25 cellular contexts compared by ENCODE assay signal in genomic region chr13:64428196-64428595, GRCh38.
DNase-seq lines count a peak whose midpoint lies in the region; ATAC-seq and TF ChIP-seq lines count a peak whose summit lies in the region.
"Had no signal": no experiment of that assay in that cellular context is flagged by ENCODE, and none has a peak within 500 bp of the region (broad histone marks: within the 10 kb centered on the region; RNA-seq: fewer than 3 reads in every experiment).

No MANE protein-coding gene starts in this region.

- no peak overlapping the region for H3K27ac Mint-ChIP-seq in activated CD8-positive, alpha-beta T cell treated with anti-CD3 and anti-CD28 coated beads for 36 hours
- no peak overlapping the region for H3K27ac Mint-ChIP-seq in activated CD4-positive, alpha-beta memory T cell treated with anti-CD3 and anti-CD28 coated beads, Interleukin-2, amount 10 ng/mL, durations not matched to agents 7 days and 5 days
- H3K27ac Mint-ChIP-seq: CD14-positive monocyte; endodermal cell; mesothelial cell of epicardium; natural killer cell treated with Interleukin-12 subunit alpha and Interleukin-12 subunit beta and Interleukin-15 and Interleukin-18, amount 100 ng/mL, for 72 hours had no signal

- CTCF ChIA-PET in activated CD8-positive, alpha-beta T cell treated with anti-CD3 and anti-CD28 coated beads for 36 hours (lab: Charles Lee) = no interaction called here
- CTCF ChIA-PET in activated CD4-positive, alpha-beta memory T cell treated with anti-CD3 and anti-CD28 coated beads, Interleukin-2, amount 10 ng/mL, durations not matched to agents 7 days and 5 days (lab: Charles Lee) = no interaction called here

- POLR2A ChIA-PET in activated CD8-positive, alpha-beta T cell treated with anti-CD3 and anti-CD28 coated beads for 36 hours (lab: Charles Lee) = no interaction called here
- POLR2A ChIA-PET in activated CD4-positive, alpha-beta memory T cell treated with anti-CD3 and anti-CD28 coated beads, Interleukin-2, amount 10 ng/mL, durations not matched to agents 7 days and 5 days (lab: Charles Lee) = no interaction called here

- no peaks in the 10 kb centered on the region for H3K36me3 Mint-ChIP-seq in activated CD8-positive, alpha-beta T cell treated with anti-CD3 and anti-CD28 coated beads for 36 hours (ENCODE audit: low read depth)
- H3K36me3 Mint-ChIP-seq in activated CD4-positive, alpha-beta memory T cell treated with anti-CD3 and anti-CD28 coated beads, Interleukin-2, amount 10 ng/mL, durations not matched to agents 7 days and 5 days (ENCODE audit: low read depth) = no peaks in the 10 kb centered on the region
- H3K36me3 Mint-ChIP-seq: CD14-positive monocyte; mesothelial cell of epicardium; natural killer cell treated with Interleukin-12 subunit alpha and Interleukin-12 subunit beta and Interleukin-15 and Interleukin-18, amount 100 ng/mL, for 72 hours had no signal

- intact Hi-C loops in activated CD8-positive, alpha-beta T cell treated with anti-CD3 and anti-CD28 coated beads for 36 hours (cut with micrococcal nuclease) = no loop called here

- TF ChIP-seq CTCF in activated CD8-positive, alpha-beta T cell treated with anti-CD3 and anti-CD28 coated beads for 36 hours (IDR thresholded peaks at IDR 0.05) = no peak

- H3K27me3 Mint-ChIP-seq in activated CD8-positive, alpha-beta T cell treated with anti-CD3 and anti-CD28 coated beads for 36 hours = no peaks in the 10 kb centered on the region
- no peaks in the 10 kb centered on the region for H3K27me3 Mint-ChIP-seq in activated CD4-positive, alpha-beta memory T cell treated with anti-CD3 and anti-CD28 coated beads, Interleukin-2, amount 10 ng/mL, durations not matched to agents 7 days and 5 days
- H3K27me3 Mint-ChIP-seq: natural killer cell treated with Interleukin-12 subunit alpha and Interleukin-12 subunit beta and Interleukin-15 and Interleukin-18, amount 100 ng/mL, for 72 hours had no signal

- H3K4me1 Mint-ChIP-seq in activated CD8-positive, alpha-beta T cell treated with anti-CD3 and anti-CD28 coated beads for 36 hours (ENCODE audit: low read depth) = no peaks in the 10 kb centered on the region
- H3K4me1 Mint-ChIP-seq in activated CD4-positive, alpha-beta memory T cell treated with anti-CD3 and anti-CD28 coated beads, Interleukin-2, amount 10 ng/mL, durations not matched to agents 7 days and 5 days = no peaks in the 10 kb centered on the region
- H3K4me1 Mint-ChIP-seq: CD14-positive monocyte, endodermal cell had no signal

- H3K9me3 Mint-ChIP-seq in activated CD8-positive, alpha-beta T cell treated with anti-CD3 and anti-CD28 coated beads for 36 hours = peaks cover 9% of the 10 kb centered on the region
- no peaks in the 10 kb centered on the region for H3K9me3 Mint-ChIP-seq in activated CD4-positive, alpha-beta memory T cell treated with anti-CD3 and anti-CD28 coated beads, Interleukin-2, amount 10 ng/mL, durations not matched to agents 7 days and 5 days
- H3K9me3 Mint-ChIP-seq: endodermal cell; mesothelial cell of epicardium; natural killer cell treated with Interleukin-12 subunit alpha and Interleukin-12 subunit beta and Interleukin-15 and Interleukin-18, amount 100 ng/mL, for 72 hours had no signal

- peak; percentile 80 for DNase-seq in EH (ENCODE audit: low read depth)
- DNase-seq in HT1080 (ENCODE audit: low read depth) = peak; percentile 7
- DNase-seq in brain pericyte (ENCODE audit: low read depth, low spot score) = peak; percentile 60
- peak; percentile 7 for DNase-seq in iris pigment epithelial cell (ENCODE audit: low read depth)
- no peak for DNase-seq in activated CD8-positive, alpha-beta T cell treated with anti-CD3 and anti-CD28 coated beads for 36 hours
- DNase-seq in T-helper 9 cell = no peak
- DNase-seq in activated CD4-positive, alpha-beta memory T cell treated with anti-CD3 and anti-CD28 coated beads, Interleukin-2, amount 10 ng/mL, durations not matched to agents 7 days and 5 days = no peak
- DNase-seq in hippocampal formation (lab: John Stamatoyannopoulos, UW) = no peak
- DNase-seq: ACHN; activated naive CD4-positive, alpha-beta T cell treated with Interleukin-2 at 50 U/mL for 16 hours; activated T-cell treated with anti-CD3 and anti-CD28 coated beads, Interleukin-2, amount 50 U/mL, for 48 hours; amygdala; cortex of kidney; endodermal cell; GM23248; heart right ventricle; left lung; NCI-H1048; NCI-H187; NCI-H526 treated with DMSO at 0.1 percent for 48 hours; right cardiac atrium; stimulated activated naive CD8-positive, alpha-beta T cell treated with anti-CD3 and anti-CD28 coated beads, Interleukin-15, Interleukin-2, amounts not matched to agents 100 U/mL and 50 U/mL, for 24 hours had no signal

- no peak overlapping the region for H3K4me3 Mint-ChIP-seq in activated CD8-positive, alpha-beta T cell treated with anti-CD3 and anti-CD28 coated beads for 36 hours
- H3K4me3 Mint-ChIP-seq in activated CD4-positive, alpha-beta memory T cell treated with anti-CD3 and anti-CD28 coated beads, Interleukin-2, amount 10 ng/mL, durations not matched to agents 7 days and 5 days = no peak overlapping the region
- H3K4me3 Mint-ChIP-seq: CD14-positive monocyte; endodermal cell; mesothelial cell of epicardium; natural killer cell treated with Interleukin-12 subunit alpha and Interleukin-12 subunit beta and Interleukin-15 and Interleukin-18, amount 100 ng/mL, for 72 hours had no signal

- ATAC-seq in activated CD8-positive, alpha-beta T cell treated with anti-CD3 and anti-CD28 coated beads for 36 hours = no peak
- ATAC-seq: heart right ventricle; left lung; natural killer cell treated with Interleukin-12 subunit alpha and Interleukin-12 subunit beta and Interleukin-15 and Interleukin-18, amount 100 ng/mL, for 72 hours; right cardiac atrium; stimulated activated naive CD8-positive, alpha-beta T cell treated with anti-CD3 and anti-CD28 coated beads, Interleukin-15, Interleukin-2, amounts not matched to agents 100 U/mL and 50 U/mL, for 24 hours had no signal

Comparison
In these comparisons a context has a peak if more than half of its experiments do, and no peak if none do; other contexts are left out.
1. DNase-seq: peak in EH (single experiment), HT1080 (single experiment), brain pericyte (single experiment) and iris pigment epithelial cell (single experiment); none in activated CD8-positive, alpha-beta T cell treated with anti-CD3 and anti-CD28 coated beads for 36 hours (single experiment), T-helper 9 cell (single experiment), activated CD4-positive, alpha-beta memory T cell treated with anti-CD3 and anti-CD28 coated beads, Interleukin-2, amount 10 ng/mL, durations not matched to agents 7 days and 5 days (single experiment) and hippocampal formation (0 of 2).